1 cellular context compared by ENCODE assay signal in genomic region chrX:17680732-17681413, GRCh38.
TF ChIP-seq lines count a peak whose summit lies in the region.

No MANE protein-coding gene starts in this region.

TF ChIP-seq in SK-N-SH treated with all-trans-retinoic acid at 6 μM for 48 hours, 23 proteins besides CTCF, POLR2A, EP300 and RAD21 (continued from another document):
- TF ChIP-seq SNAI2 (CRISPR knock-in tag; IDR thresholded peaks at IDR 0.05) (no peak), PPARA (CRISPR knock-in tag; IDR thresholded peaks at IDR 0.05; ENCODE audit: borderline replicate concordance) (no peak)
